Comparison of ENCODE assay signal across 1 cellular context in the genomic region with DNA sequence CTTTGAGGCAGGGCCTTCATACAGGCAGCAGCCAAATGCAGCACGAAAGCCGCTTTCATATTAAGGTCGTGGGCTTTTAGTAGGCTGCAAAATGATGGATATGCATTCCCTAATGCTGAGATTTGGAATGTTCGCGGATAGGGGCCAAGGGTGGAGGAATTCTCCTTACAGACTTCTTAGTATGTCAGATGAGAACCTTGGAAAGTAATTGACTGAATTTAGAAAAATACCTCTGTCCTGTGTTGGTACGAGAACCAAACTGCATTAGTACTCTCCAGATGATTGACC.
TF ChIP-seq lines count a peak whose summit lies in the region.

No MANE protein-coding gene starts in this region.

TF ChIP-seq in HCT116, 20 proteins besides CTCF, POLR2A, EP300 and RAD21 (continued from another document):
- TF ChIP-seq, protein P1, sequence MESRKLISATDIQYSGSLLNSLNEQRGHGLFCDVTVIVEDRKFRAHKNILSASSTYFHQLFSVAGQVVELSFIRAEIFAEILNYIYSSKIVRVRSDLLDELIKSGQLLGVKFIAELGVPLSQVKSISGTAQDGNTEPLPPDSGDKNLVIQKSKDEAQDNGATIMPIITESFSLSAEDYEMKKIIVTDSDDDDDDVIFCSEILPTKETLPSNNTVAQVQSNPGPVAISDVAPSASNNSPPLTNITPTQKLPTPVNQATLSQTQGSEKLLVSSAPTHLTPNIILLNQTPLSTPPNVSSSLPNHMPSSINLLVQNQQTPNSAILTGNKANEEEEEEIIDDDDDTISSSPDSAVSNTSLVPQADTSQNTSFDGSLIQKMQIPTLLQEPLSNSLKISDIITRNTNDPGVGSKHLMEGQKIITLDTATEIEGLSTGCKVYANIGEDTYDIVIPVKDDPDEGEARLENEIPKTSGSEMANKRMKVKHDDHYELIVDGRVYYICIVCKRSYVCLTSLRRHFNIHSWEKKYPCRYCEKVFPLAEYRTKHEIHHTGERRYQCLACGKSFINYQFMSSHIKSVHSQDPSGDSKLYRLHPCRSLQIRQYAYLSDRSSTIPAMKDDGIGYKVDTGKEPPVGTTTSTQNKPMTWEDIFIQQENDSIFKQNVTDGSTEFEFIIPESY (IDR thresholded peaks at IDR 0.05; ENCODE audit: extremely low read depth, insufficient replicate concordance, low read length) = no peak
- no peak for TF ChIP-seq EZH2phosphoT487 (IDR thresholded peaks at IDR 0.05; ENCODE audit: borderline replicate concordance)
- no peak for TF ChIP-seq EZH2 (IDR thresholded peaks at IDR 0.05)
- no peak for TF ChIP-seq CBX3 (IDR thresholded peaks at IDR 0.05; ENCODE audit: low read depth)
- no peak for TF ChIP-seq ZFX (IDR thresholded peaks at IDR 0.05)
- no peak for TF ChIP-seq EGR1 (IDR thresholded peaks at IDR 0.05; ENCODE audit: low read depth)
- TF ChIP-seq, protein P2, sequence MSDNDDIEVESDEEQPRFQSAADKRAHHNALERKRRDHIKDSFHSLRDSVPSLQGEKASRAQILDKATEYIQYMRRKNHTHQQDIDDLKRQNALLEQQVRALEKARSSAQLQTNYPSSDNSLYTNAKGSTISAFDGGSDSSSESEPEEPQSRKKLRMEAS (IDR thresholded peaks at IDR 0.05) = no peak
- TF ChIP-seq TCF7L2 (IDR thresholded peaks at IDR 0.05; ENCODE audit: borderline replicate concordance, extremely low read depth, insufficient read depth, insufficient read length) = no peak
- no peak for TF ChIP-seq POLR2AphosphoS5 (IDR thresholded peaks at IDR 0.05; ENCODE audit: low read depth, low read length)
- no peak for TF ChIP-seq YY1 (IDR thresholded peaks at IDR 0.05; ENCODE audit: extremely low read depth, insufficient replicate concordance, low read depth, low read length)
- TF ChIP-seq, protein P3, sequence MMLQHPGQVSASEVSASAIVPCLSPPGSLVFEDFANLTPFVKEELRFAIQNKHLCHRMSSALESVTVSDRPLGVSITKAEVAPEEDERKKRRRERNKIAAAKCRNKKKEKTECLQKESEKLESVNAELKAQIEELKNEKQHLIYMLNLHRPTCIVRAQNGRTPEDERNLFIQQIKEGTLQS (IDR thresholded peaks at IDR 0.05) = no peak
- no peak for TF ChIP-seq ZNF274 (IDR thresholded peaks at IDR 0.05; ENCODE audit: low read depth, low read length)
- no peak for TF ChIP-seq SRF (IDR thresholded peaks at IDR 0.05; ENCODE audit: low read depth)
- no peak for TF ChIP-seq CEBPB (IDR thresholded peaks at IDR 0.05; ENCODE audit: low read depth)
- TF ChIP-seq ELF1 (IDR thresholded peaks at IDR 0.05; ENCODE audit: borderline replicate concordance, low read depth) = no peak
- no peak for TF ChIP-seq SP1 (IDR thresholded peaks at IDR 0.05; ENCODE audit: low read depth)
